8 cellular contexts compared by ENCODE assay signal in the genomic region with DNA sequence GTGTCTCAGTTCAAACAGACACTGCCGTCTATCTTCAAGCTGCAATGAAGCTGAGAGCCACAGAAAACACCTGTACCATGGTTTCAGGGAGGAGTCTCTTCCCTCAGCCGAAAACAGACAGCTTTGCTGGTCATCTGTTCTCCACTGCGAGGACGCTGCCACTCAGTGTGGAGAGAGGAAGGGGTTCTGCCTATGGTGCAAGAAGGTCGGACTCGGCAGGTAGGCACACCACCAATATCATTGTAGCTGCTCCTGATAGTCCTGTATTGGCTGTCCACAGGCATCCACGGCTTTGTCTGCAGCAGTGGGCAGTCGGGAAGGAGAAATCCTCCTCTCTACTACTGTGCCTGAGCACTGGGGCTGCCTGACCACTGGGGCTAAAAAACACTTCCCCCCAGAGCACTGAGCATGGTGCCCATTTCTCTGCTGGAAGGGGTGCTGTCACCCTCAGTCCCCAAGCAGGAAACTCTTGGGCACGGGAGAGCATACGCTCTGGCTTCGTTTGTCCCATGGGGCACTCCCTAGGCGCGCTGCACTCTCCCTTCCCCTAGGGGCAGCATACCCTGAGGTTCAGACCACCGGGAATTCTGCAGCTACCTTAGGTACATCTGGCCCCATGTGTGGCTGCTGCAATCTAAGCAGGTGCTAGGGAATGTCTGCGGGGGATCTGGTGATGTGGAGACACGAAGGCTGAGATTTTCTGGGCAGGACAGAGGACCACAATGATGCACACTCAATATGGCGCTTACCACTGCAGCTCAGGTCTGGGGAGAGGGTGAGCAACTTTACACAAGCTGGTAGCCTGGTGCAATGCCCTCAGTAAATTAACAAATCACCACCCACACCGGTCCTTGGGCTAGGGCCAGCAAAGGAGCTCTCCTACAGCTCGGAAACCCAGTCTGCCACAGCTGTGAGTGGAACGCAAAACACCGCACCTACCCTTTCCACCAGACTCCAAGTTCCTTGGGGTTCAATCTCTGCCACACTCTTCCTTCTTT.
A peak's percentile ranks its signal among the peaks of the same experiment; 100 is the strongest.
DNase-seq lines count a peak whose midpoint lies in the region; ATAC-seq, FAIRE-seq and TF ChIP-seq lines count a peak whose summit lies in the region.

No MANE protein-coding gene starts in this region.

- H3K36me3 Mint-ChIP-seq in activated naive CD4-positive, alpha-beta T cell treated with anti-CD3 and anti-CD28 coated beads for 36 hours (ENCODE audit: low read depth): no peaks in the 10 kb centered on the region

- DNase-seq in activated naive CD4-positive, alpha-beta T cell treated with anti-CD3 and anti-CD28 coated beads for 36 hours: peak; percentile 5
- DNase-seq in activated naive CD4-positive, alpha-beta T cell (lab: John Stamatoyannopoulos, UW): no peak
- DNase-seq in small intestine (peak; percentile 47), activated gamma-delta T cell (lab: John Stamatoyannopoulos, UW) (no peak), amygdala (lab: John Stamatoyannopoulos, UW) (no peak)

- H3K27me3 ChIP-seq in OCI-LY1 (ENCODE audit: insufficient read depth, low read length): no peaks in the 10 kb centered on the region
- no peaks in the 10 kb centered on the region for H3K27me3 ChIP-seq in esophagus (ENCODE audit: control insufficient read depth in 1 of 2, insufficient read depth in 2 of 2, low read length in 2 of 2)
- H3K27me3 ChIP-seq in small intestine (ENCODE audit: control insufficient read depth in 2 of 2, insufficient read depth in 2 of 2, low read length in 2 of 2): no peaks in the 10 kb centered on the region

- peak overlapping the region; percentile 27; the same call in 1 of the 2 replicates for H3K4me2 ChIP-seq in OCI-LY1 (ENCODE audit: low read length)

- TF ChIP-seq CTCF in OCI-LY1 (IDR thresholded peaks at IDR 0.05; ENCODE audit: low read length): peak; percentile 9; the same call in 1 of the 2 replicates

- H3K9me3 Mint-ChIP-seq in activated naive CD4-positive, alpha-beta T cell treated with anti-CD3 and anti-CD28 coated beads for 36 hours: no peaks in the 10 kb centered on the region

- H3K4me1 ChIP-seq in OCI-LY1 (ENCODE audit: insufficient read depth, low read length, severe bottlenecking) (peaks cover 3% of the 10 kb centered on the region), esophagus (ENCODE audit: control insufficient read depth in 2 of 2, insufficient read depth in 2 of 2, low read length in 1 of 2) (no peaks in the 10 kb centered on the region), small intestine (ENCODE audit: control insufficient read depth in 2 of 2, insufficient read depth in 1 of 2, low read depth in 1 of 2, low read length in 1 of 2) (no peaks in the 10 kb centered on the region)

- H2AFZ ChIP-seq in OCI-LY1 (ENCODE audit: low read length): no peak overlapping the region

- H3K9ac ChIP-seq in OCI-LY1 (ENCODE audit: low read length): no peak overlapping the region

- intact Hi-C loops in activated naive CD4-positive, alpha-beta T cell treated with anti-CD3 and anti-CD28 coated beads for 36 hours (cut with micrococcal nuclease): loop anchor here (2.0 to 10.0 kb wide), 4 partner anchors 881 to 1979 kb away; partner anchors contain the start of gene SEMA6A

- no peaks in the 10 kb centered on the region for H3K36me3 ChIP-seq in OCI-LY1 (ENCODE audit: insufficient read depth, low read length)
- H3K36me3 ChIP-seq in esophagus (ENCODE audit: control insufficient read depth in 2 of 2, insufficient read depth in 2 of 2, low read length in 1 of 2): no peaks in the 10 kb centered on the region
- no peaks in the 10 kb centered on the region for H3K36me3 ChIP-seq in small intestine (ENCODE audit: control insufficient read depth in 2 of 2, insufficient read depth in 2 of 2, low read length in 2 of 2)

- H3K79me2 ChIP-seq in OCI-LY1 (ENCODE audit: insufficient read depth, low read length): no peaks in the 10 kb centered on the region

- no peaks in the 10 kb centered on the region for H3K9me2 ChIP-seq in OCI-LY1 (ENCODE audit: low read depth, low read length)

- no peak for FAIRE-seq in small intestine (lab: Jason Lieb, UNC)

- peak overlapping the region; percentile 49 for H3K4me3 Mint-ChIP-seq in activated naive CD4-positive, alpha-beta T cell treated with anti-CD3 and anti-CD28 coated beads for 36 hours

- H3K27ac Mint-ChIP-seq in activated naive CD4-positive, alpha-beta T cell treated with anti-CD3 and anti-CD28 coated beads for 36 hours: no peak overlapping the region

- H3K27ac ChIP-seq in OCI-LY1 (ENCODE audit: low read depth, low read length, poor library complexity, severe bottlenecking): no peak overlapping the region
- no peak overlapping the region for H3K27ac ChIP-seq in esophagus (ENCODE audit: low read depth in 2 of 2, low read length in 1 of 2)
- H3K27ac ChIP-seq in small intestine (ENCODE audit: low read depth in 1 of 2, low read length in 1 of 2): no peak overlapping the region

- H3F3A ChIP-seq in OCI-LY1 (ENCODE audit: insufficient read depth, low read length): no peaks in the 10 kb centered on the region

- CTCF ChIA-PET in activated naive CD4-positive, alpha-beta T cell treated with anti-CD3 and anti-CD28 coated beads for 36 hours (lab: Charles Lee): interaction anchor here (0.5 to 2.5 kb wide), 14 partner anchors 11 to 1501 kb away, joined by 3 to 11 read pairs (median 4); no protein-coding TSS in a partner anchor

- no peaks in the 10 kb centered on the region for H4K20me1 ChIP-seq in OCI-LY1 (ENCODE audit: insufficient read depth, low read length)

- 48 to 55% methylated on average over 20 to 21 of the region's 21 CpGs for WGBS in esophagus, 2 donors
- 35 to 58% (median 42%) methylated on average over 21 of the region's 21 CpGs for WGBS in small intestine, 3 donors

- ATAC-seq in HG02798 (IDR thresholded peaks at IDR 0.05; ENCODE audit: poor library complexity, unreplicated experiment): peak; percentile 27

- H3K27me3 Mint-ChIP-seq in activated naive CD4-positive, alpha-beta T cell treated with anti-CD3 and anti-CD28 coated beads for 36 hours (ENCODE audit: low read depth): peaks cover 2% of the 10 kb centered on the region

- H3K4me1 Mint-ChIP-seq in activated naive CD4-positive, alpha-beta T cell treated with anti-CD3 and anti-CD28 coated beads for 36 hours (ENCODE audit: low read depth): no peaks in the 10 kb centered on the region

- no peaks in the 10 kb centered on the region for H3K9me3 ChIP-seq in OCI-LY1 (ENCODE audit: low read length)
- no peaks in the 10 kb centered on the region for H3K9me3 ChIP-seq in esophagus (ENCODE audit: control insufficient read depth in 2 of 2, insufficient read depth in 1 of 2, low read depth in 1 of 2, low read length in 1 of 2)
- no peaks in the 10 kb centered on the region for H3K9me3 ChIP-seq in small intestine (ENCODE audit: control insufficient read depth, low read depth)

- peak overlapping the region; percentile 31 for H3K4me3 ChIP-seq in OCI-LY1 (ENCODE audit: low read depth, low read length, poor library complexity, severe bottlenecking)
- H3K4me3 ChIP-seq in esophagus (ENCODE audit: low read depth in 1 of 2, low read length in 2 of 2): peak overlapping the region; percentile 57 to 58
- peak overlapping the region in 1 of 2 donors; percentile 61 for H3K4me3 ChIP-seq in small intestine (ENCODE audit: low read depth in 1 of 2, low read length in 2 of 2)

Comparison
In these comparisons a context has a peak if more than half of its experiments do, and no peak if none do; other contexts are left out.
1. DNase-seq: peak in activated naive CD4-positive, alpha-beta T cell treated with anti-CD3 and anti-CD28 coated beads for 36 hours (single experiment) and small intestine (single experiment); none in activated naive CD4-positive, alpha-beta T cell (0 of 4), activated gamma-delta T cell (single experiment) and amygdala (0 of 56).